ENCODE assay signal across 8 cellular contexts in genomic region chr6:113969888-113970807, GRCh38. TPM values are rescaled to one million over a fixed set of nuclear protein-coding genes. Genes with fewer than 3 reads are reported as not detected.
DNase-seq lines count a peak whose midpoint lies in the region; ATAC-seq and FAIRE-seq lines count a peak whose summit lies in the region.

No MANE protein-coding gene starts in this region.

- H3K4me3 ChIP-seq in HUES6 (ENCODE audit: low read depth, low read length): peak overlapping the region; percentile 99

- intact Hi-C loops in left ventricle myocardium superior (cut with micrococcal nuclease) (no loop called here), posterior vena cava (cut with DNase I) (loop anchor here in 1 of 2 donors (10.0 kb wide), 1 partner anchor 135 kb away; no protein-coding TSS in a partner anchor)

- H3K9me3 ChIP-seq in HUES6 (ENCODE audit: control insufficient read depth, insufficient read depth, low read depth, low read length): no peaks in the 10 kb centered on the region

- peaks cover 20% of the 10 kb centered on the region for H3K4me1 ChIP-seq in HUES6 (ENCODE audit: control insufficient read depth, insufficient read depth, low read length)

- peak overlapping the region; percentile 97 for H3K9ac ChIP-seq in HUES6 (ENCODE audit: low read length)

- H3K27me3 ChIP-seq in HUES6 (ENCODE audit: control insufficient read depth, insufficient read depth, low read length): no peaks in the 10 kb centered on the region

- H3K36me3 ChIP-seq in HUES6 (ENCODE audit: control insufficient read depth, insufficient read depth, low read length): no peaks in the 10 kb centered on the region; the same call in 1 of the 2 replicates

- H3K27ac ChIP-seq in HUES6 (ENCODE audit: low read depth, low read length): peak overlapping the region; percentile 93
- H3K27ac ChIP-seq in adipose tissue (ENCODE audit: low read depth, low read length): peak overlapping the region; percentile 73

- DNase-seq in DMS53 (lab: John Stamatoyannopoulos, UW) (peak; percentile 67), SKM-1 treated with dmso at 0.1 percent for 144 hours (lab: John Stamatoyannopoulos, UW; ENCODE audit: unreplicated experiment) (peak; percentile 39), left ventricle myocardium superior (peak; percentile 69), posterior vena cava (ENCODE audit: low spot score) (peak; percentile 85), urothelium cell line (ENCODE audit: low spot score) (peak; percentile 34)

- ATAC-seq in GM21515 (IDR thresholded peaks at IDR 0.05; ENCODE audit: unreplicated experiment) (peak; percentile 37), left ventricle myocardium superior (peak; percentile 62)

- FAIRE-seq in urothelium cell line (lab: Jason Lieb, UNC): no peak

- 0 to 1% (median 1%) methylated on average over 65 to 69 of the region's 70 CpGs for WGBS in adipose tissue, 3 donors

RNA-seq across cellular contexts. Expression of gene HDAC2, which starts 0.8 kb away (rescaled TPM):
- polyA plus RNA-seq in adipose tissue: 10 to 100 TPM; 39.6 to 55.4 (median 53.2) TPM
- total RNA-seq in left ventricle myocardium superior (46.7 TPM), posterior vena cava (10 to 100 TPM; 54.5 to 63.6 TPM)

Comparison
In these comparisons a context has a peak if more than half of its experiments do, and no peak if none do; other contexts are left out.
1. Peak in every context shown above with its lines: DNase-seq, ATAC-seq, H3K4me3 ChIP-seq and H3K27ac ChIP-seq.
2. DNase-seq: peak in every context shown above with its lines; median percentile 85 in posterior vena cava; 69 in left ventricle myocardium superior; 67 in DMS53; 39 in SKM-1 treated with dmso at 0.1 percent for 144 hours; 34 in urothelium cell line.